21 cellular contexts compared by ENCODE assay signal in genomic region chr2:103174711-103175110, GRCh38.
"Had no signal": no experiment of that assay in that cellular context is flagged by ENCODE, and none has a peak within 500 bp of the region (broad histone marks: within the 10 kb centered on the region; RNA-seq: fewer than 3 reads in every experiment).

No MANE protein-coding gene starts in this region.

- H3K4me1 Mint-ChIP-seq: activated naive CD4-positive, alpha-beta T cell treated with anti-CD3 and anti-CD28 coated beads, Interleukin-2, amount 10 ng/mL, durations not matched to agents 7 days and 5 days; T-cell had no signal

- DNase-seq: activated CD4-positive, alpha-beta T cell treated with anti-CD3 and anti-CD28 coated beads, Interleukin-2, amount 50 U/mL, for 4 hours; activated naive CD4-positive, alpha-beta T cell treated with anti-CD3 and anti-CD28 coated beads, Interleukin-2, amount 10 ng/mL, durations not matched to agents 7 days and 5 days; adrenal gland; effector memory CD4-positive, alpha-beta T cell; foreskin melanocyte; head of caudate nucleus; left ventricle myocardium superior; mesendoderm; nucleus accumbens; right cardiac atrium; stimulated activated CD4-positive, alpha-beta T cell treated with anti-CD3 and anti-CD28 coated beads, Interleukin-4, amount 100 ng/mL, for 24 hours; stimulated activated naive CD4-positive, alpha-beta T cell; substantia nigra; T-cell; T1000; transverse colon had no signal

- FAIRE-seq: keratinocyte had no signal

- H3K27ac ChIP-seq: adrenal gland, epithelial cell of prostate, skin epidermis, transverse colon had no signal

- H3K4me3 Mint-ChIP-seq: activated naive CD4-positive, alpha-beta T cell treated with anti-CD3 and anti-CD28 coated beads, Interleukin-2, amount 10 ng/mL, durations not matched to agents 7 days and 5 days; natural killer cell treated with Interleukin-12 subunit alpha and Interleukin-12 subunit beta and Interleukin-15 and Interleukin-18, amount 100 ng/mL, for 72 hours; T-cell had no signal

- H3K27me3 Mint-ChIP-seq: activated naive CD4-positive, alpha-beta T cell treated with anti-CD3 and anti-CD28 coated beads, Interleukin-2, amount 10 ng/mL, durations not matched to agents 7 days and 5 days had no signal

- H3K36me3 ChIP-seq: adrenal gland, transverse colon had no signal

- H3K36me3 Mint-ChIP-seq: activated naive CD4-positive, alpha-beta T cell treated with anti-CD3 and anti-CD28 coated beads, Interleukin-2, amount 10 ng/mL, durations not matched to agents 7 days and 5 days; natural killer cell treated with Interleukin-12 subunit alpha and Interleukin-12 subunit beta and Interleukin-15 and Interleukin-18, amount 100 ng/mL, for 72 hours; T-cell had no signal

- H3K9me3 ChIP-seq: adrenal gland, transverse colon had no signal

- H3K4me1 ChIP-seq: adrenal gland, transverse colon had no signal

- H3K27ac Mint-ChIP-seq: activated naive CD4-positive, alpha-beta T cell treated with anti-CD3 and anti-CD28 coated beads, Interleukin-2, amount 10 ng/mL, durations not matched to agents 7 days and 5 days; activated T-helper 2 cell treated with anti-CD3 and anti-CD28 coated beads, Interferon-gamma antibody, Interleukin-2, Interleukin-4, amounts not matched to agents 10 μg/mL and 5 μg/mL and 100 μg/mL, durations not matched to agents 14 hours and 24 hours and 36 hours; natural killer cell treated with Interleukin-12 subunit alpha and Interleukin-12 subunit beta and Interleukin-15 and Interleukin-18, amount 100 ng/mL, for 72 hours; T-cell had no signal

- H3K4me3 ChIP-seq: adrenal gland, skin epidermis, transverse colon had no signal

- H3K27me3 ChIP-seq: adrenal gland, transverse colon had no signal
